In the genomic region with DNA sequence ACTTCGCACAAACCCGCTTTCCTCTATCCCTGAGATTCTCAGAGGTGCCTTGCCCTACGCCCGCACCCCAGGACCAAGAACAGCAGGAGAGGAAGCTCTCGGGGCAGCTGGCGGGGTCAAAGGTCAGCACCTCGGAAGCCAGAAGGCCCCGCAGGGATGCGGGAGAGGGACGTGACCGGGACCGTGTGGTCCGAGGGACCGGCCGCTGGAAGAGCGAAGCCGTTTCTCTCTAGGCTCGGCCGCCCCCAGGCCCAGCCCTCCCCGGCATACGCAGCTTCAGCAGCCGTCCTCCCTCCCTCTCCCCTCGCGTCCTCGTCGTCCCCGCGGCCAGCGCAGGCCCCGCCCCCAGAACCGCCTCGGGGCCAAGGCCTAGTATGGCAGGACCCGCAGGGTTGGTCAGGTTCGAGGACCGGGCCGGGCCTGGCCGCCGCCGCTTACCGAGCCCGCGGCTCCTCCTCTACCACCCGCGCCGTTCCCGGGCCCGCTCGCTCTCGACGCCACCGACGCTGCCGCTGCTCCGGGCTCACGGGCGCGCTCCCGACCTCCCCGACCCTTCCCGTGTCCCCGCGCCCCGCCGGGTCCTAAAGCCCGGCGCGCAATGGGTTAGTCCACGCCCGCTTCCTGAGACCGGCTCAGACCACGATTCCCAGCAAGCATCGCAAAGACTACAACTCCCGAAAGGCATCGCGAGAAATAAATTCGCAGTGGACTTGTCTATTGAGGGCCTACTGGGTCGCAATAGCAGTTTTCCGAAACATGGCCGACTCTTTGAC, we compare ENCODE assay signal across 1 cellular context.
A peak's percentile ranks its signal among the peaks of the same experiment; 100 is the strongest.
TF ChIP-seq lines count a peak whose summit lies in the region.

A gene with protein sequence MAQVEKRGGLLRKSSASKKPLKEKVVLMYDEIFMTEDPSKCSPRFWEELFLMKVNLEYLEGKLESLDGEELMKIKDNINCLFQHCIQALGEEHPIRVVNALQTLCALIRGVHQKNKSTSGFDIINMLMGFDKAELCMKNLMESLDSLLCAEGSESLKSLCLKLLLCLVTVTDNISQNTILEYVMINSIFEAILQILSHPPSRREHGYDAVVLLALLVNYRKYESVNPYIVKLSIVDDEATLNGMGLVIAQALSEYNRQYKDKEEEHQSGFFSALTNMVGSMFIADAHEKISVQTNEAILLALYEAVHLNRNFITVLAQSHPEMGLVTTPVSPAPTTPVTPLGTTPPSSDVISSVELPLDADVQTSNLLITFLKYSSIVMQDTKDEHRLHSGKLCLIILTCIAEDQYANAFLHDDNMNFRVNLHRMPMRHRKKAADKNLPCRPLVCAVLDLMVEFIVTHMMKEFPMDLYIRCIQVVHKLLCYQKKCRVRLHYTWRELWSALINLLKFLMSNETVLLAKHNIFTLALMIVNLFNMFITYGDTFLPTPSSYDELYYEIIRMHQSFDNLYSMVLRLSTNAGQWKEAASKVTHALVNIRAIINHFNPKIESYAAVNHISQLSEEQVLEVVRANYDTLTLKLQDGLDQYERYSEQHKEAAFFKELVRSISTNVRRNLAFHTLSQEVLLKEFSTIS (minus strand): TSS at position 527 of the 773 bp plus-strand sequence. CDS start 16,059 bp downstream, outside the sequence.

TF ChIP-seq in HEK293, 187 proteins besides CTCF, POLR2A, EP300 and RAD21 (continued from another document and continues in another):
- TF ChIP-seq, protein P1, sequence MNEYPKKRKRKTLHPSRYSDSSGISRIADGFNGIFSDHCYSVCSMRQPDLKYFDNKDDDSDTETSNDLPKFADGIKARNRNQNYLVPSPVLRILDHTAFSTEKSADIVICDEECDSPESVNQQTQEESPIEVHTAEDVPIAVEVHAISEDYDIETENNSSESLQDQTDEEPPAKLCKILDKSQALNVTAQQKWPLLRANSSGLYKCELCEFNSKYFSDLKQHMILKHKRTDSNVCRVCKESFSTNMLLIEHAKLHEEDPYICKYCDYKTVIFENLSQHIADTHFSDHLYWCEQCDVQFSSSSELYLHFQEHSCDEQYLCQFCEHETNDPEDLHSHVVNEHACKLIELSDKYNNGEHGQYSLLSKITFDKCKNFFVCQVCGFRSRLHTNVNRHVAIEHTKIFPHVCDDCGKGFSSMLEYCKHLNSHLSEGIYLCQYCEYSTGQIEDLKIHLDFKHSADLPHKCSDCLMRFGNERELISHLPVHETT (tag by site-specific recombination; IDR thresholded peaks at IDR 0.05), result 0 out of 2 replicates have a peak, but pooled peaks have one; percentile 37
- TF ChIP-seq ZNF146 (tag by site-specific recombination; IDR thresholded peaks at IDR 0.05) (peak; percentile 32; the same call in 1 of the 2 replicates), ZNF549 (tag by site-specific recombination; IDR thresholded peaks at IDR 0.05) (no peak), ZNF664 (tag by site-specific recombination; IDR thresholded peaks at IDR 0.05) (no peak), PRDM1 (tag by site-specific recombination; IDR thresholded peaks at IDR 0.05) (no peak), ZNF621 (tag by site-specific recombination; IDR thresholded peaks at IDR 0.05) (no peak), SETDB1 (IDR thresholded peaks at IDR 0.05; ENCODE audit: insufficient read length, low read length) (no peak), ZBTB7A (tag by site-specific recombination; IDR thresholded peaks at IDR 0.05; ENCODE audit: low read depth) (peak; percentile 65; the same call in 1 of the 2 replicates), ZNF112 (tag by site-specific recombination; IDR thresholded peaks at IDR 0.05) (no peak), ZNF585B (tag by site-specific recombination; IDR thresholded peaks at IDR 0.05) (0 out of 2 replicates have a peak, but pooled peaks have one; percentile 16), YY2 (tag by site-specific recombination; IDR thresholded peaks at IDR 0.05) (peak; percentile 76), ZFHX2 (tag by site-specific recombination; conservative IDR thresholded peaks at IDR 0.05) (peak; percentile 75), ZNF510 (tag by site-specific recombination; IDR thresholded peaks at IDR 0.05; ENCODE audit: insufficient replicate concordance) (no peak), ZNF184 (tag by site-specific recombination; IDR thresholded peaks at IDR 0.05) (peak; percentile 67; the same call in 1 of the 2 replicates), ZNF157 (tag by site-specific recombination; IDR thresholded peaks at IDR 0.05) (no peak), ZNF843 (tag by site-specific recombination; IDR thresholded peaks at IDR 0.05) (peak; percentile 51; the same call in 1 of the 2 replicates), ZNF555 (tag by site-specific recombination; conservative IDR thresholded peaks at IDR 0.05) (no peak), SALL2 (tag by site-specific recombination; IDR thresholded peaks at IDR 0.05; ENCODE audit: borderline replicate concordance) (no peak), ZBTB20 (tag by site-specific recombination; IDR thresholded peaks at IDR 0.05) (peak; percentile 96), ZSCAN30 (tag by site-specific recombination; IDR thresholded peaks at IDR 0.05) (peak; percentile 93), MYNN (tag by site-specific recombination; IDR thresholded peaks at IDR 0.05; ENCODE audit: borderline replicate concordance) (peak; percentile 61; the same call in 1 of the 2 replicates), WT1 (tag by site-specific recombination; IDR thresholded peaks at IDR 0.05) (peak; percentile 35; the same call in 1 of the 2 replicates), OVOL3 (tag by site-specific recombination; IDR thresholded peaks at IDR 0.05) (peak; percentile 51), ZNF707 (tag by site-specific recombination; IDR thresholded peaks at IDR 0.05) (no peak), REPIN1 (tag by site-specific recombination; IDR thresholded peaks at IDR 0.05; ENCODE audit: low read depth) (peak; percentile 69), ZNF174 (tag by site-specific recombination; IDR thresholded peaks at IDR 0.05) (no peak), ZNF660 (tag by site-specific recombination; IDR thresholded peaks at IDR 0.05) (peak; percentile 95), ZNF248 (tag by site-specific recombination; IDR thresholded peaks at IDR 0.05) (no peak), ZNF629 (tag by site-specific recombination; IDR thresholded peaks at IDR 0.05) (peak; percentile 75; the same call in 1 of the 2 replicates), SP3 (tag by site-specific recombination; IDR thresholded peaks at IDR 0.05) (peak; percentile 92), ZNF121 (tag by site-specific recombination; IDR thresholded peaks at IDR 0.05) (peak; percentile 79)
- TF ChIP-seq, protein P2, sequence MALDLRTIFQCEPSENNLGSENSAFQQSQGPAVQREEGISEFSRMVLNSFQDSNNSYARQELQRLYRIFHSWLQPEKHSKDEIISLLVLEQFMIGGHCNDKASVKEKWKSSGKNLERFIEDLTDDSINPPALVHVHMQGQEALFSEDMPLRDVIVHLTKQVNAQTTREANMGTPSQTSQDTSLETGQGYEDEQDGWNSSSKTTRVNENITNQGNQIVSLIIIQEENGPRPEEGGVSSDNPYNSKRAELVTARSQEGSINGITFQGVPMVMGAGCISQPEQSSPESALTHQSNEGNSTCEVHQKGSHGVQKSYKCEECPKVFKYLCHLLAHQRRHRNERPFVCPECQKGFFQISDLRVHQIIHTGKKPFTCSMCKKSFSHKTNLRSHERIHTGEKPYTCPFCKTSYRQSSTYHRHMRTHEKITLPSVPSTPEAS (tag by site-specific recombination; IDR thresholded peaks at IDR 0.05), result no peak
- TF ChIP-seq, protein P3, sequence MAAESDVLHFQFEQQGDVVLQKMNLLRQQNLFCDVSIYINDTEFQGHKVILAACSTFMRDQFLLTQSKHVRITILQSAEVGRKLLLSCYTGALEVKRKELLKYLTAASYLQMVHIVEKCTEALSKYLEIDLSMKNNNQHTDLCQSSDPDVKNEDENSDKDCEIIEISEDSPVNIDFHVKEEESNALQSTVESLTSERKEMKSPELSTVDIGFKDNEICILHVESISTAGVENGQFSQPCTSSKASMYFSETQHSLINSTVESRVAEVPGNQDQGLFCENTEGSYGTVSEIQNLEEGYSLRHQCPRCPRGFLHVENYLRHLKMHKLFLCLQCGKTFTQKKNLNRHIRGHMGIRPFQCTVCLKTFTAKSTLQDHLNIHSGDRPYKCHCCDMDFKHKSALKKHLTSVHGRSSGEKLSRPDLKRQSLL (tag by site-specific recombination; IDR thresholded peaks at IDR 0.05), result peak; percentile 37; the same call in 1 of the 2 replicates
- TF ChIP-seq, protein P4, sequence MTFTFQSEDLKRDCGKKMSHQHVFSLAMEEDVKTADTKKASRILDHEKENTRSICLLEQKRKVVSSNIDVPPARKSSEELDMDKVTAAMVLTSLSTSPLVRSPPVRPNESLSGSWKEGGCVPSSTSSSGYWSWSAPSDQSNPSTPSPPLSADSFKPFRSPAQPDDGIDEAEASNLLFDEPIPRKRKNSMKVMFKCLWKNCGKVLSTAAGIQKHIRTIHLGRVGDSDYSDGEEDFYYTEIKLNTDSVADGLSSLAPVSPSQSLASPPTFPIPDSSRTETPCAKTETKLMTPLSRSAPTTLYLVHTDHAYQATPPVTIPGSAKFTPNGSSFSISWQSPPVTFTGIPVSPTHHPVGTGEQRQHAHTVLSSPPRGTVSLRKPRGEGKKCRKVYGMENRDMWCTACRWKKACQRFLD (tag by site-specific recombination; IDR thresholded peaks at IDR 0.05), result no peak
- TF ChIP-seq, protein P5, sequence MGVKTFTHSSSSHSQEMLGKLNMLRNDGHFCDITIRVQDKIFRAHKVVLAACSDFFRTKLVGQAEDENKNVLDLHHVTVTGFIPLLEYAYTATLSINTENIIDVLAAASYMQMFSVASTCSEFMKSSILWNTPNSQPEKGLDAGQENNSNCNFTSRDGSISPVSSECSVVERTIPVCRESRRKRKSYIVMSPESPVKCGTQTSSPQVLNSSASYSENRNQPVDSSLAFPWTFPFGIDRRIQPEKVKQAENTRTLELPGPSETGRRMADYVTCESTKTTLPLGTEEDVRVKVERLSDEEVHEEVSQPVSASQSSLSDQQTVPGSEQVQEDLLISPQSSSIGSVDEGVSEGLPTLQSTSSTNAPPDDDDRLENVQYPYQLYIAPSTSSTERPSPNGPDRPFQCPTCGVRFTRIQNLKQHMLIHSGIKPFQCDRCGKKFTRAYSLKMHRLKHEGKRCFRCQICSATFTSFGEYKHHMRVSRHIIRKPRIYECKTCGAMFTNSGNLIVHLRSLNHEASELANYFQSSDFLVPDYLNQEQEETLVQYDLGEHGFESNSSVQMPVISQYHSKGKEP (tag by site-specific recombination; IDR thresholded peaks at IDR 0.05), result peak; percentile 60; the same call in 1 of the 2 replicates
- TF ChIP-seq, protein P6, sequence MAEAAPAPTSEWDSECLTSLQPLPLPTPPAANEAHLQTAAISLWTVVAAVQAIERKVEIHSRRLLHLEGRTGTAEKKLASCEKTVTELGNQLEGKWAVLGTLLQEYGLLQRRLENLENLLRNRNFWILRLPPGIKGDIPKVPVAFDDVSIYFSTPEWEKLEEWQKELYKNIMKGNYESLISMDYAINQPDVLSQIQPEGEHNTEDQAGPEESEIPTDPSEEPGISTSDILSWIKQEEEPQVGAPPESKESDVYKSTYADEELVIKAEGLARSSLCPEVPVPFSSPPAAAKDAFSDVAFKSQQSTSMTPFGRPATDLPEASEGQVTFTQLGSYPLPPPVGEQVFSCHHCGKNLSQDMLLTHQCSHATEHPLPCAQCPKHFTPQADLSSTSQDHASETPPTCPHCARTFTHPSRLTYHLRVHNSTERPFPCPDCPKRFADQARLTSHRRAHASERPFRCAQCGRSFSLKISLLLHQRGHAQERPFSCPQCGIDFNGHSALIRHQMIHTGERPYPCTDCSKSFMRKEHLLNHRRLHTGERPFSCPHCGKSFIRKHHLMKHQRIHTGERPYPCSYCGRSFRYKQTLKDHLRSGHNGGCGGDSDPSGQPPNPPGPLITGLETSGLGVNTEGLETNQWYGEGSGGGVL (tag by site-specific recombination; IDR thresholded peaks at IDR 0.05), result peak; percentile 70
- TF ChIP-seq, protein P7, sequence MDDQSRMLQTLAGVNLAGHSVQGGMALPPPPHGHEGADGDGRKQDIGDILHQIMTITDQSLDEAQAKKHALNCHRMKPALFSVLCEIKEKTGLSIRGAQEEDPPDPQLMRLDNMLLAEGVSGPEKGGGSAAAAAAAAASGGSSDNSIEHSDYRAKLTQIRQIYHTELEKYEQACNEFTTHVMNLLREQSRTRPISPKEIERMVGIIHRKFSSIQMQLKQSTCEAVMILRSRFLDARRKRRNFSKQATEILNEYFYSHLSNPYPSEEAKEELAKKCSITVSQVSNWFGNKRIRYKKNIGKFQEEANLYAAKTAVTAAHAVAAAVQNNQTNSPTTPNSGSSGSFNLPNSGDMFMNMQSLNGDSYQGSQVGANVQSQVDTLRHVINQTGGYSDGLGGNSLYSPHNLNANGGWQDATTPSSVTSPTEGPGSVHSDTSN (CRISPR knock-in tag; IDR thresholded peaks at IDR 0.05), result peak; percentile 63; the same call in 1 of the 2 replicates
- TF ChIP-seq, protein P8, sequence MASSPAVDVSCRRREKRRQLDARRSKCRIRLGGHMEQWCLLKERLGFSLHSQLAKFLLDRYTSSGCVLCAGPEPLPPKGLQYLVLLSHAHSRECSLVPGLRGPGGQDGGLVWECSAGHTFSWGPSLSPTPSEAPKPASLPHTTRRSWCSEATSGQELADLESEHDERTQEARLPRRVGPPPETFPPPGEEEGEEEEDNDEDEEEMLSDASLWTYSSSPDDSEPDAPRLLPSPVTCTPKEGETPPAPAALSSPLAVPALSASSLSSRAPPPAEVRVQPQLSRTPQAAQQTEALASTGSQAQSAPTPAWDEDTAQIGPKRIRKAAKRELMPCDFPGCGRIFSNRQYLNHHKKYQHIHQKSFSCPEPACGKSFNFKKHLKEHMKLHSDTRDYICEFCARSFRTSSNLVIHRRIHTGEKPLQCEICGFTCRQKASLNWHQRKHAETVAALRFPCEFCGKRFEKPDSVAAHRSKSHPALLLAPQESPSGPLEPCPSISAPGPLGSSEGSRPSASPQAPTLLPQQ (tag by site-specific recombination; IDR thresholded peaks at IDR 0.05), result peak; percentile 88
- TF ChIP-seq, protein P9, sequence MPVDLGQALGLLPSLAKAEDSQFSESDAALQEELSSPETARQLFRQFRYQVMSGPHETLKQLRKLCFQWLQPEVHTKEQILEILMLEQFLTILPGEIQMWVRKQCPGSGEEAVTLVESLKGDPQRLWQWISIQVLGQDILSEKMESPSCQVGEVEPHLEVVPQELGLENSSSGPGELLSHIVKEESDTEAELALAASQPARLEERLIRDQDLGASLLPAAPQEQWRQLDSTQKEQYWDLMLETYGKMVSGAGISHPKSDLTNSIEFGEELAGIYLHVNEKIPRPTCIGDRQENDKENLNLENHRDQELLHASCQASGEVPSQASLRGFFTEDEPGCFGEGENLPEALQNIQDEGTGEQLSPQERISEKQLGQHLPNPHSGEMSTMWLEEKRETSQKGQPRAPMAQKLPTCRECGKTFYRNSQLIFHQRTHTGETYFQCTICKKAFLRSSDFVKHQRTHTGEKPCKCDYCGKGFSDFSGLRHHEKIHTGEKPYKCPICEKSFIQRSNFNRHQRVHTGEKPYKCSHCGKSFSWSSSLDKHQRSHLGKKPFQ (tag by site-specific recombination; IDR thresholded peaks at IDR 0.05), result no peak
